Comparison of ENCODE assay signal across 8 cellular contexts in genomic region chr1:230120949-230121381, GRCh38. TPM values are rescaled to one million over a fixed set of nuclear protein-coding genes. Genes with fewer than 3 reads are reported as not detected.
DNase-seq lines count a peak whose midpoint lies in the region; ATAC-seq and TF ChIP-seq lines count a peak whose summit lies in the region.

No MANE protein-coding gene starts in this region.

- H3K36me3 ChIP-seq in testis (ENCODE audit: low read depth, missing control alignments): no peaks in the 10 kb centered on the region

- no peak for TF ChIP-seq POLR2A in testis (IDR thresholded peaks at IDR 0.05)

- ATAC-seq in GM19455 (IDR thresholded peaks at IDR 0.05; ENCODE audit: unreplicated experiment): no peak

- H3K27me3 ChIP-seq in testis: no peaks in the 10 kb centered on the region

- H3K4me3 ChIP-seq in fibroblast of the aortic adventitia (ENCODE audit: low read depth, low read length) (no peak overlapping the region), testis (no peak overlapping the region)

- intact Hi-C loops in testis (cut with DNase I; ENCODE audit: low total_unique reads): no loop called here

- TF ChIP-seq CTCF in fibroblast of the aortic adventitia (IDR thresholded peaks at IDR 0.05; ENCODE audit: insufficient read depth, low read length): peak; percentile 68
- TF ChIP-seq CTCF in testis (IDR thresholded peaks at IDR 0.05): peak; percentile 21 to 72 (median 66)

- WGBS in testis, 2 donors: 66 to 77% methylated on average over 7 to 9 of the region's 9 CpGs

- H3K4me1 ChIP-seq in testis: peaks cover 19% of the 10 kb centered on the region

- DNase-seq in NCI-H510A treated with DMSO at 0.1 percent for 48 hours (lab: John Stamatoyannopoulos, UW) (peak; percentile 63), NCI-H510A (lab: John Stamatoyannopoulos, UW) (no peak), fibroblast of the aortic adventitia (ENCODE audit: low read depth) (no peak), testis (peak; percentile 55), ureter (ENCODE audit: low spot score) (no peak)
- no peak for DNase-seq in activated CD4-positive, CD25-positive, alpha-beta regulatory T cell treated with anti-CD3 and anti-CD28 coated beads, Interleukin-2, amount 50 U/mL, for 72 hours

- no peaks in the 10 kb centered on the region for H3K9me3 ChIP-seq in testis

- H3K27ac ChIP-seq in testis: peak overlapping the region; percentile 70 to 74

TF ChIP-seq in PFSK-1, 5 proteins besides CTCF, POLR2A, EP300 and RAD21:
- TF ChIP-seq FOXP2 (optimal IDR thresholded peaks at IDR 0.05; ENCODE audit: borderline replicate concordance, extremely low read depth, extremely low read length, insufficient read depth) (peak; percentile 82), REST (IDR thresholded peaks at IDR 0.05; ENCODE audit: insufficient read depth in 1 of 2, low read depth in 2 of 2, low read length in 2 of 2) (no peak)

RNA-seq across cellular contexts. Expression of gene GALNT2, which starts 53.9 kb away (rescaled TPM):
- 76.6 TPM for polyA plus RNA-seq in PFSK-1 (2012; ENCODE audit: insufficient read length, low read depth)
- 29.5 and 68.1 TPM in 2 replicates for total RNA-seq in fibroblast of the aortic adventitia (ENCODE audit: low replicate concordance)
- 100 to 1,000 TPM; 114 to 135 TPM for total RNA-seq in testis
- polyA plus RNA-seq in testis (ENCODE audit: insufficient read depth, low read depth, low replicate concordance): 63.0 TPM
- total RNA-seq in ureter: 67.9 TPM

Comparison
In these comparisons a context has a peak if more than half of its experiments do, and no peak if none do; other contexts are left out.
1. DNase-seq: peak in NCI-H510A treated with DMSO at 0.1 percent for 48 hours (single experiment) and testis (single experiment); none in NCI-H510A (single experiment), fibroblast of the aortic adventitia (single experiment), ureter (single experiment) and activated CD4-positive, CD25-positive, alpha-beta regulatory T cell treated with anti-CD3 and anti-CD28 coated beads, Interleukin-2, amount 50 U/mL, for 72 hours (single experiment).